In the genomic region with DNA sequence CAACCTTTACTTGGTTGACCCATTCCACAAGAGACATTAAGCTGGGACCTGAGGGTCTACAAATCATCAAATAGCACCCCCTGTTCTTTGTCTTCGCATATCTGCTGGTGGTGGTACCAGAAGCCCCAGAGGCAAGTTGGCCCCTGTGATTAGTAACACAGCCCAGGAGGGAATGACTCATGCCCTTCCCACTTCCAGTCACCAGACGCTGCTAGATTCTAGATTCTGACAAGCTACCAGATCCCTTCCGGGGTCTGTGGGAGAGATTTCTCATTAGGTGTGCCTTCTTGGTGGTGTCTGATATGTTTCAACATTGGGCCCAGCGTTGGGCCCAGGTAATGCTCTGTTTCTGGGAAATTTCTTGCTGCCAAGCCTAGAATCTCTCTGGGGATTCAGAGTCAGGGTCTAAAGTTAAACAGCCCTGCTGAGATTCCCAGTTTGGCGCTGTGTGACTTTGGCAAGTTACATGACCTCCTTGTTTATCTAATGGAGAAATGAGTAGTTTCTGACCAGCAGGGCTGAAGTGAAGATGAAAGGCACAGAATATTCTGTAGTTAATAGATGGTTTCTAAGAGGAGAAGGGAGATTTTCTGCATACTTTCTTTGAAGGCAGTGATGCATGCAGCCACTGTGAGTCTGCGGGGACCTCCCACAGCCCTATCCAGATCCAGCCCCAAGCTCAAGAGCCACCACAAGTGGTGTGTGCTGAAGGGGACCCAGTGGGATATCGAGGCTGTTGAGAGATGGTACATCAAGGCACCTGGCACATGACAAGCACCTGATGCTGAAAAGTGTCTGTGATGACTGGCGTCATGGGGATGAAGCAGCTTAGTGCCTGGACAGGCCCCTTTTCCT, we compare ENCODE assay signal across 1 cellular context.
TF ChIP-seq lines count a peak whose summit lies in the region.

No MANE protein-coding gene starts in this region.

TF ChIP-seq in HCT116, 20 proteins besides CTCF, POLR2A, EP300 and RAD21 (continued from another document):
- TF ChIP-seq, protein P1, sequence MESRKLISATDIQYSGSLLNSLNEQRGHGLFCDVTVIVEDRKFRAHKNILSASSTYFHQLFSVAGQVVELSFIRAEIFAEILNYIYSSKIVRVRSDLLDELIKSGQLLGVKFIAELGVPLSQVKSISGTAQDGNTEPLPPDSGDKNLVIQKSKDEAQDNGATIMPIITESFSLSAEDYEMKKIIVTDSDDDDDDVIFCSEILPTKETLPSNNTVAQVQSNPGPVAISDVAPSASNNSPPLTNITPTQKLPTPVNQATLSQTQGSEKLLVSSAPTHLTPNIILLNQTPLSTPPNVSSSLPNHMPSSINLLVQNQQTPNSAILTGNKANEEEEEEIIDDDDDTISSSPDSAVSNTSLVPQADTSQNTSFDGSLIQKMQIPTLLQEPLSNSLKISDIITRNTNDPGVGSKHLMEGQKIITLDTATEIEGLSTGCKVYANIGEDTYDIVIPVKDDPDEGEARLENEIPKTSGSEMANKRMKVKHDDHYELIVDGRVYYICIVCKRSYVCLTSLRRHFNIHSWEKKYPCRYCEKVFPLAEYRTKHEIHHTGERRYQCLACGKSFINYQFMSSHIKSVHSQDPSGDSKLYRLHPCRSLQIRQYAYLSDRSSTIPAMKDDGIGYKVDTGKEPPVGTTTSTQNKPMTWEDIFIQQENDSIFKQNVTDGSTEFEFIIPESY (IDR thresholded peaks at IDR 0.05; ENCODE audit: extremely low read depth, insufficient replicate concordance, low read length), result peak; percentile 14
- TF ChIP-seq POLR2AphosphoS5 (IDR thresholded peaks at IDR 0.05; ENCODE audit: low read depth, low read length) (peak; percentile 39; the same call in 1 of the 2 replicates), SIN3A (IDR thresholded peaks at IDR 0.05; ENCODE audit: low read depth) (no peak), FOSL1 (IDR thresholded peaks at IDR 0.05; ENCODE audit: low read depth) (peak; percentile 83), YY1 (IDR thresholded peaks at IDR 0.05; ENCODE audit: extremely low read depth, insufficient replicate concordance, low read depth, low read length) (no peak), ELF1 (IDR thresholded peaks at IDR 0.05; ENCODE audit: borderline replicate concordance, low read depth) (no peak), SP1 (IDR thresholded peaks at IDR 0.05; ENCODE audit: low read depth) (peak; percentile 34; the same call in 1 of the 2 replicates)
- TF ChIP-seq, protein P2, sequence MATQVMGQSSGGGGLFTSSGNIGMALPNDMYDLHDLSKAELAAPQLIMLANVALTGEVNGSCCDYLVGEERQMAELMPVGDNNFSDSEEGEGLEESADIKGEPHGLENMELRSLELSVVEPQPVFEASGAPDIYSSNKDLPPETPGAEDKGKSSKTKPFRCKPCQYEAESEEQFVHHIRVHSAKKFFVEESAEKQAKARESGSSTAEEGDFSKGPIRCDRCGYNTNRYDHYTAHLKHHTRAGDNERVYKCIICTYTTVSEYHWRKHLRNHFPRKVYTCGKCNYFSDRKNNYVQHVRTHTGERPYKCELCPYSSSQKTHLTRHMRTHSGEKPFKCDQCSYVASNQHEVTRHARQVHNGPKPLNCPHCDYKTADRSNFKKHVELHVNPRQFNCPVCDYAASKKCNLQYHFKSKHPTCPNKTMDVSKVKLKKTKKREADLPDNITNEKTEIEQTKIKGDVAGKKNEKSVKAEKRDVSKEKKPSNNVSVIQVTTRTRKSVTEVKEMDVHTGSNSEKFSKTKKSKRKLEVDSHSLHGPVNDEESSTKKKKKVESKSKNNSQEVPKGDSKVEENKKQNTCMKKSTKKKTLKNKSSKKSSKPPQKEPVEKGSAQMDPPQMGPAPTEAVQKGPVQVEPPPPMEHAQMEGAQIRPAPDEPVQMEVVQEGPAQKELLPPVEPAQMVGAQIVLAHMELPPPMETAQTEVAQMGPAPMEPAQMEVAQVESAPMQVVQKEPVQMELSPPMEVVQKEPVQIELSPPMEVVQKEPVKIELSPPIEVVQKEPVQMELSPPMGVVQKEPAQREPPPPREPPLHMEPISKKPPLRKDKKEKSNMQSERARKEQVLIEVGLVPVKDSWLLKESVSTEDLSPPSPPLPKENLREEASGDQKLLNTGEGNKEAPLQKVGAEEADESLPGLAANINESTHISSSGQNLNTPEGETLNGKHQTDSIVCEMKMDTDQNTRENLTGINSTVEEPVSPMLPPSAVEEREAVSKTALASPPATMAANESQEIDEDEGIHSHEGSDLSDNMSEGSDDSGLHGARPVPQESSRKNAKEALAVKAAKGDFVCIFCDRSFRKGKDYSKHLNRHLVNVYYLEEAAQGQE (IDR thresholded peaks at IDR 0.05; ENCODE audit: low read depth), result no peak
- TF ChIP-seq, protein P3, sequence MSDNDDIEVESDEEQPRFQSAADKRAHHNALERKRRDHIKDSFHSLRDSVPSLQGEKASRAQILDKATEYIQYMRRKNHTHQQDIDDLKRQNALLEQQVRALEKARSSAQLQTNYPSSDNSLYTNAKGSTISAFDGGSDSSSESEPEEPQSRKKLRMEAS (IDR thresholded peaks at IDR 0.05), result peak; percentile 59; the same call in 1 of the 2 replicates
